19 cellular contexts compared by ENCODE assay signal in genomic region chr6:12395898-12396297, GRCh38.
DNase-seq lines count a peak whose midpoint lies in the region; ATAC-seq, FAIRE-seq and TF ChIP-seq lines count a peak whose summit lies in the region.
"Had no signal": no experiment of that assay in that cellular context is flagged by ENCODE, and none has a peak within 500 bp of the region (broad histone marks: within the 10 kb centered on the region; RNA-seq: fewer than 3 reads in every experiment).

No MANE protein-coding gene starts in this region.

- ATAC-seq in RWPE2 (ENCODE audit: low read depth) (no peak), pancreas (no peak)
- ATAC-seq: activated T-helper 17 cell treated with anti-CD3 and anti-CD28 coated beads, Interleukin-2, amount 50 U/mL, for 72 hours; CD8-positive, alpha-beta T cell; gastrocnemius medialis; stimulated activated naive B cell treated with anti-CD40 and anti-IgM and Interleukin-4, amounts not matched to agents 10 μg/mL and 1 μg/mL and 100 μg/mL, for 72 hours had no signal

- no peak for TF ChIP-seq POLR2A in testis (IDR thresholded peaks at IDR 0.05)

- H3K4me3 ChIP-seq in RWPE2 (ENCODE audit: severe bottlenecking) = no peak overlapping the region
- H3K4me3 ChIP-seq in fibroblast of lung (replicated peaks in 1 of 4; ENCODE audit: control extremely low read depth in 1 of 4, insufficient read depth in 1 of 4, low read depth in 3 of 4, low read length in 4 of 4) = no peak overlapping the region
- H3K4me3 ChIP-seq in retinal pigment epithelial cell (ENCODE audit: low read length) = no peak overlapping the region
- H3K4me3 ChIP-seq in testis = no peak overlapping the region
- H3K4me3 ChIP-seq in pancreas = no peak overlapping the region
- H3K4me3 ChIP-seq: gastrocnemius medialis, smooth muscle cell, uterus had no signal

- H3K4me1 ChIP-seq in RWPE2 (ENCODE audit: insufficient read depth, poor library complexity, severe bottlenecking) (no peaks in the 10 kb centered on the region), fibroblast of lung (ENCODE audit: control insufficient read depth, extremely low read depth, insufficient read depth, low read length) (no peaks in the 10 kb centered on the region), testis (no peaks in the 10 kb centered on the region), pancreas (peaks cover 0 to 8% (median 0%) of the 10 kb centered on the region in 3 donors)
- H3K4me1 ChIP-seq: gastrocnemius medialis, uterus had no signal

- no peaks in the 10 kb centered on the region for H3K27me3 ChIP-seq in RWPE2 (ENCODE audit: insufficient read depth, poor library complexity, severe bottlenecking)
- no peaks in the 10 kb centered on the region for H3K27me3 ChIP-seq in fibroblast of lung (ENCODE audit: control insufficient read depth, insufficient read depth, low read length)
- no peaks in the 10 kb centered on the region for H3K27me3 ChIP-seq in testis
- H3K27me3 ChIP-seq in pancreas = no peaks in the 10 kb centered on the region
- H3K27me3 ChIP-seq: gastrocnemius medialis, neutrophil, uterus had no signal

- no peak overlapping the region for H2AFZ ChIP-seq in fibroblast of lung (ENCODE audit: low read length)

- TF ChIP-seq CTCF in RWPE2 (IDR thresholded peaks at IDR 0.05; ENCODE audit: poor library complexity, severe bottlenecking) (peak; percentile 38), fibroblast of lung (conservative IDR thresholded peaks at IDR 0.05 in 1 of 2, IDR thresholded peaks at IDR 0.05 in 1 of 2; ENCODE audit: low read depth in 1 of 2, low read length in 2 of 2) (peak; percentile 11 to 34), retinal pigment epithelial cell (conservative IDR thresholded peaks at IDR 0.05; ENCODE audit: low read depth, low read length) (peak; percentile 44), testis (IDR thresholded peaks at IDR 0.05) (peak in 1 of 3 experiments; percentile 4), pancreas (IDR thresholded peaks at IDR 0.05) (no peak)

- no peak overlapping the region for H3K9ac ChIP-seq in fibroblast of lung (ENCODE audit: insufficient read depth, low read length)

- no peaks in the 10 kb centered on the region for H3K36me3 ChIP-seq in RWPE2 (ENCODE audit: low read depth)
- no peaks in the 10 kb centered on the region for H3K36me3 ChIP-seq in fibroblast of lung (ENCODE audit: control insufficient read depth, insufficient read depth, low read length)
- H3K36me3 ChIP-seq in testis (ENCODE audit: low read depth, missing control alignments) = no peaks in the 10 kb centered on the region
- H3K36me3 ChIP-seq in pancreas = no peaks in the 10 kb centered on the region
- H3K36me3 ChIP-seq: gastrocnemius medialis, neutrophil, uterus had no signal

- no peak overlapping the region for H3K27ac ChIP-seq in RWPE2 (ENCODE audit: poor library complexity, severe bottlenecking)
- no peak overlapping the region for H3K27ac ChIP-seq in fibroblast of lung (ENCODE audit: insufficient read depth, low read length)
- H3K27ac ChIP-seq in testis = no peak overlapping the region
- H3K27ac ChIP-seq in pancreas = no peak overlapping the region
- H3K27ac ChIP-seq: gastrocnemius medialis, neutrophil, uterus had no signal

- DNase-seq in GM03348 (ENCODE audit: low spot score) (peak; percentile 64), RWPE2 (ENCODE audit: low spot score) (no peak), fibroblast of lung (ENCODE audit: low read depth in 2 of 2) (no peak), retinal pigment epithelial cell (ENCODE audit: low read depth) (no peak), immature natural killer cell (no peak), testis (no peak), pancreas (no peak)
- DNase-seq: activated CD4-positive, alpha-beta memory T cell treated with anti-CD3 and anti-CD28 coated beads, Interleukin-2, amount 10 ng/mL, durations not matched to agents 7 days and 5 days; amniotic stem cell; CD8-positive, alpha-beta T cell; gastrocnemius medialis; NCI-H510A treated with DMSO at 0.1 percent for 48 hours; stimulated activated naive B cell treated with anti-CD40 and anti-IgM and Interleukin-4, amounts not matched to agents 10 μg/mL and 1 μg/mL and 100 μg/mL, for 72 hours; uterus had no signal

- H4K20me1 ChIP-seq in fibroblast of lung (ENCODE audit: control insufficient read depth, extremely low read depth, insufficient read depth, low read length) = no peaks in the 10 kb centered on the region

- intact Hi-C loops in testis (cut with DNase I; ENCODE audit: low total_unique reads) (loop anchor here (10.0 kb wide), 1 partner anchor 209 kb away; no protein-coding TSS in a partner anchor), pancreas (cut with DNase I) (no loop called here)

- H3K79me2 ChIP-seq in fibroblast of lung (ENCODE audit: control insufficient read depth, insufficient read depth, low read length) = no peaks in the 10 kb centered on the region

- H3K9me3 ChIP-seq in RWPE2 (ENCODE audit: severe bottlenecking) (no peaks in the 10 kb centered on the region), fibroblast of lung (ENCODE audit: control insufficient read depth, insufficient read depth, low read depth, low read length) (no peaks in the 10 kb centered on the region), testis (no peaks in the 10 kb centered on the region), pancreas (no peaks in the 10 kb centered on the region)
- H3K9me3 ChIP-seq: gastrocnemius medialis, neutrophil, uterus had no signal

- no peaks in the 10 kb centered on the region for H3K4me1 Mint-ChIP-seq in immature natural killer cell
- H3K4me1 Mint-ChIP-seq: activated CD4-positive, alpha-beta memory T cell treated with anti-CD3 and anti-CD28 coated beads, Interleukin-2, amount 10 ng/mL, durations not matched to agents 7 days and 5 days; activated T-helper 17 cell treated with anti-CD3 and anti-CD28 coated beads, Interleukin-2, amount 50 U/mL, for 72 hours; mesothelial cell of epicardium; stimulated activated naive B cell treated with anti-CD40 and anti-IgM and Interleukin-4, amounts not matched to agents 10 μg/mL and 1 μg/mL and 100 μg/mL, for 72 hours had no signal

- H3K36me3 Mint-ChIP-seq in immature natural killer cell = no peaks in the 10 kb centered on the region
- H3K36me3 Mint-ChIP-seq: CD8-positive, alpha-beta T cell; mesothelial cell of epicardium; stimulated activated naive B cell treated with anti-CD40 and anti-IgM and Interleukin-4, amounts not matched to agents 10 μg/mL and 1 μg/mL and 100 μg/mL, for 72 hours had no signal

- H3K27me3 Mint-ChIP-seq in immature natural killer cell (ENCODE audit: low read depth in 3 of 3) = peaks cover 0 to 2% (median 1%) of the 10 kb centered on the region in 3 donors
- H3K27me3 Mint-ChIP-seq: activated CD4-positive, alpha-beta memory T cell treated with anti-CD3 and anti-CD28 coated beads, Interleukin-2, amount 10 ng/mL, durations not matched to agents 7 days and 5 days had no signal

- H3K27ac Mint-ChIP-seq in immature natural killer cell = no peak overlapping the region
- H3K27ac Mint-ChIP-seq: activated CD4-positive, alpha-beta memory T cell treated with anti-CD3 and anti-CD28 coated beads, Interleukin-2, amount 10 ng/mL, durations not matched to agents 7 days and 5 days; activated T-helper 17 cell treated with anti-CD3 and anti-CD28 coated beads, Interleukin-2, amount 50 U/mL, for 72 hours; CD8-positive, alpha-beta T cell; mesothelial cell of epicardium; stimulated activated naive B cell treated with anti-CD40 and anti-IgM and Interleukin-4, amounts not matched to agents 10 μg/mL and 1 μg/mL and 100 μg/mL, for 72 hours had no signal

- peaks cover 0 to 5% (median 0%) of the 10 kb centered on the region in 6 donors for H3K9me3 Mint-ChIP-seq in immature natural killer cell
- H3K9me3 Mint-ChIP-seq: activated CD4-positive, alpha-beta memory T cell treated with anti-CD3 and anti-CD28 coated beads, Interleukin-2, amount 10 ng/mL, durations not matched to agents 7 days and 5 days; activated T-helper 17 cell treated with anti-CD3 and anti-CD28 coated beads, Interleukin-2, amount 50 U/mL, for 72 hours; CD8-positive, alpha-beta T cell had no signal

- WGBS in testis, 2 donors = 75 to 89% methylated on average over 3 of the region's 3 CpGs
- WGBS in pancreas, 2 donors = 88 to 95% methylated on average over 3 of the region's 3 CpGs

- H3K4me3 Mint-ChIP-seq in immature natural killer cell = no peak overlapping the region
- H3K4me3 Mint-ChIP-seq: activated CD4-positive, alpha-beta memory T cell treated with anti-CD3 and anti-CD28 coated beads, Interleukin-2, amount 10 ng/mL, durations not matched to agents 7 days and 5 days; activated T-helper 17 cell treated with anti-CD3 and anti-CD28 coated beads, Interleukin-2, amount 50 U/mL, for 72 hours; CD8-positive, alpha-beta T cell; mesothelial cell of epicardium; stimulated activated naive B cell treated with anti-CD40 and anti-IgM and Interleukin-4, amounts not matched to agents 10 μg/mL and 1 μg/mL and 100 μg/mL, for 72 hours had no signal

- no peak overlapping the region for H3K4me2 ChIP-seq in fibroblast of lung (ENCODE audit: extremely low read depth, insufficient read depth, low read length)
- H3K4me2 ChIP-seq: smooth muscle cell had no signal

- FAIRE-seq in pancreas (lab: Jason Lieb, UNC) = no peak
- FAIRE-seq: G401.6 had no signal

Comparison
In these comparisons a context has a peak if more than half of its experiments do, and no peak if none do; other contexts are left out.
1. CTCF ChIP-seq: peak in RWPE2 (single experiment), fibroblast of lung (2 of 2) and retinal pigment epithelial cell (single experiment); none in pancreas (0 of 4).